Comparison of ENCODE assay signal across 16 cellular contexts in genomic region chr16:66400503-66401380, GRCh38.
"Had no signal": no experiment of that assay in that cellular context is flagged by ENCODE, and none has a peak within 500 bp of the region (broad histone marks: within the 10 kb centered on the region; RNA-seq: fewer than 3 reads in every experiment).

No MANE protein-coding gene starts in this region.

- H3K27ac ChIP-seq: cardiac muscle cell, parathyroid adenoma, SJCRH30 had no signal

- H3K27ac Mint-ChIP-seq: stimulated activated naive B cell treated with anti-CD40 and anti-IgM and Interleukin-4, amounts not matched to agents 10 μg/mL and 1 μg/mL and 100 μg/mL, for 72 hours had no signal

- H3K4me3 Mint-ChIP-seq: neural crest cell; stimulated activated naive B cell treated with anti-CD40 and anti-IgM and Interleukin-4, amounts not matched to agents 10 μg/mL and 1 μg/mL and 100 μg/mL, for 72 hours had no signal

- H3K4me3 ChIP-seq: cardiac muscle cell, SJCRH30 had no signal

- H3K4me1 Mint-ChIP-seq: stimulated activated naive B cell treated with anti-CD40 and anti-IgM and Interleukin-4, amounts not matched to agents 10 μg/mL and 1 μg/mL and 100 μg/mL, for 72 hours had no signal

- H3K36me3 ChIP-seq: cardiac muscle cell, SJCRH30 had no signal

- DNase-seq: activated CD4-positive, alpha-beta T cell treated with anti-CD3 and anti-CD28 coated beads, Interleukin-2, amount 50 U/mL, for 4 hours; activated CD4-positive, CD25-positive, alpha-beta regulatory T cell treated with anti-CD3 and anti-CD28 coated beads, Interleukin-2, amount 50 U/mL, for 72 hours; activated naive CD4-positive, alpha-beta T cell; cortex of kidney; effector memory CD4-positive, alpha-beta T cell; stimulated activated CD4-positive, alpha-beta T cell treated with anti-CD3 and anti-CD28 coated beads, Interleukin-2, amount 100 ng/mL, for 24 hours; stimulated activated naive B cell treated with anti-CD40 and anti-IgM and Interleukin-4, amounts not matched to agents 10 μg/mL and 1 μg/mL and 100 μg/mL, for 72 hours; substantia nigra; SW 1271; trophoblast cell had no signal

- H3K4me1 ChIP-seq: parathyroid adenoma, SJCRH30 had no signal

- ATAC-seq: stimulated activated naive B cell treated with anti-CD40 and anti-IgM and Interleukin-4, amounts not matched to agents 10 μg/mL and 1 μg/mL and 100 μg/mL, for 72 hours had no signal

- H3K36me3 Mint-ChIP-seq: stimulated activated naive B cell treated with anti-CD40 and anti-IgM and Interleukin-4, amounts not matched to agents 10 μg/mL and 1 μg/mL and 100 μg/mL, for 72 hours had no signal

- H3K9me3 Mint-ChIP-seq: neural crest cell had no signal

- FAIRE-seq: astrocyte, keratinocyte had no signal

- H3K27me3 ChIP-seq: SJCRH30 had no signal
